Comparison of ENCODE assay signal across 28 cellular contexts in the genomic region with DNA sequence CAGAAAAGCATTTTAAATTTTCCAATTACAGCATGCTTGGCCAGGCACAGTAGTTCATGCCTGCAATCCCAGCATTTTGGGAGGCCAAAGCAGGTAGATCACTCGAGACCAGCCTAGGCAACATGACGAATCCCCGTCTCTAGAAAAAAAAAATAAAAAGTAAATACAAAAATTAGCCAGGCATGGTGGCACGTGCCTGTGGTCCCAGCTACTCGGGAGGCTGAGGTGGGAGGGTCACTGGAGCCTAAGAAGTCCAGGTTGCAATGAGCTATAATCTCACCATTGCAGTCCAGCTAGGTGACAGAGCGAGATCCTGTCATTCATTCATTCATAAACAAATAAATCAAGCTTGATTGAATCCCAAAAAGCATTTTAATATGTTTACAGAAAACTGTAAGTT.
DNase-seq lines count a peak whose midpoint lies in the region; ATAC-seq, FAIRE-seq and TF ChIP-seq lines count a peak whose summit lies in the region.
"Had no signal": no experiment of that assay in that cellular context is flagged by ENCODE, and none has a peak within 500 bp of the region (broad histone marks: within the 10 kb centered on the region; RNA-seq: fewer than 3 reads in every experiment).

No MANE protein-coding gene starts in this region.

- CTCF ChIA-PET in MCF 10A (lab: Yijun Ruan, JAX): no interaction called here
- CTCF ChIA-PET in activated CD8-positive, alpha-beta T cell treated with anti-CD3 and anti-CD28 coated beads for 36 hours (lab: Charles Lee): interaction anchor here (1.4 kb wide), 1 partner anchor 58 kb away, joined by 4 read pairs; no protein-coding TSS in a partner anchor

- no peak overlapping the region for H2BK120ac ChIP-seq in mesenchymal stem cell (ENCODE audit: low read depth, low read length)

- no peaks in the 10 kb centered on the region for H3K9me3 ChIP-seq in breast epithelium
- no peaks in the 10 kb centered on the region for H3K9me3 ChIP-seq in astrocyte (ENCODE audit: insufficient read depth, low read depth, low read length)
- H3K9me3 ChIP-seq in mesenchymal stem cell (ENCODE audit: control insufficient read depth, low read length): no peaks in the 10 kb centered on the region
- H3K9me3 ChIP-seq: lower lobe of right lung had no signal

- no peaks in the 10 kb centered on the region for H3K4me1 ChIP-seq in breast epithelium
- H3K4me1 ChIP-seq in astrocyte (ENCODE audit: insufficient read depth, low read length): peaks cover 21% of the 10 kb centered on the region
- peaks cover 13% of the 10 kb centered on the region for H3K4me1 ChIP-seq in mesenchymal stem cell (ENCODE audit: control insufficient read depth, insufficient read depth, low read depth, low read length)

- H3K4me3 ChIP-seq in breast epithelium: no peak overlapping the region
- H3K4me3 ChIP-seq in astrocyte (ENCODE audit: insufficient read depth, low read depth, low read length): no peak overlapping the region
- H3K4me3 ChIP-seq in mesenchymal stem cell (ENCODE audit: insufficient read depth in 1 of 2, low read depth in 1 of 2, low read length in 2 of 2): no peak overlapping the region
- H3K4me3 ChIP-seq: lower lobe of right lung had no signal

- H3K4me2 ChIP-seq in astrocyte (ENCODE audit: low read length) (peak overlapping the region; percentile 42), mesenchymal stem cell (ENCODE audit: low read length, poor library complexity, severe bottlenecking) (no peak overlapping the region)

- peak overlapping the region in 1 of 2 experiments; percentile 34 for H3K18ac ChIP-seq in mesenchymal stem cell (ENCODE audit: low read depth in 1 of 2, low read length in 2 of 2)

- no peaks in the 10 kb centered on the region for H3K27me3 ChIP-seq in breast epithelium
- H3K27me3 ChIP-seq in astrocyte (ENCODE audit: insufficient read depth, low read length): no peaks in the 10 kb centered on the region
- no peaks in the 10 kb centered on the region for H3K27me3 ChIP-seq in mesenchymal stem cell (ENCODE audit: control insufficient read depth in 1 of 2, insufficient read depth in 1 of 2, low read length in 2 of 2)
- H3K27me3 ChIP-seq: brain microvascular endothelial cell had no signal

- H3K27me3 Mint-ChIP-seq in MCF 10A (ENCODE audit: insufficient read depth, unreplicated experiment): no peaks in the 10 kb centered on the region
- H3K27me3 Mint-ChIP-seq in astrocyte (ENCODE audit: low read depth, unreplicated experiment): no peaks in the 10 kb centered on the region
- peaks cover 8% of the 10 kb centered on the region for H3K27me3 Mint-ChIP-seq in activated naive CD8-positive, alpha-beta T cell treated with anti-CD3 and anti-CD28 coated beads for 36 hours
- no peaks in the 10 kb centered on the region for H3K27me3 Mint-ChIP-seq in activated CD8-positive, alpha-beta T cell treated with anti-CD3 and anti-CD28 coated beads for 36 hours
- H3K27me3 Mint-ChIP-seq: activated CD8-positive, alpha-beta memory T cell treated with anti-CD3 and anti-CD28 coated beads, Interleukin-2, amount 10 ng/mL, durations not matched to agents 7 days and 5 days; stimulated activated naive B cell treated with anti-CD40 and anti-IgM and Interleukin-4, amounts not matched to agents 10 μg/mL and 1 μg/mL and 100 μg/mL, for 72 hours had no signal

- FAIRE-seq in astrocyte (lab: Jason Lieb, UNC): no peak

- H3K9me3 Mint-ChIP-seq in MCF 10A (ENCODE audit: unreplicated experiment) (no peaks in the 10 kb centered on the region), astrocyte (ENCODE audit: unreplicated experiment) (no peaks in the 10 kb centered on the region)
- no peaks in the 10 kb centered on the region for H3K9me3 Mint-ChIP-seq in activated naive CD8-positive, alpha-beta T cell treated with anti-CD3 and anti-CD28 coated beads for 36 hours
- H3K9me3 Mint-ChIP-seq in activated CD8-positive, alpha-beta T cell treated with anti-CD3 and anti-CD28 coated beads for 36 hours: no peaks in the 10 kb centered on the region
- H3K9me3 Mint-ChIP-seq: activated B cell treated with CpG ODN at 0.5 μM for 24 hours; CD4-positive, alpha-beta memory T cell; nephron progenitor cell; stimulated activated naive B cell treated with anti-CD40 and anti-IgM and Interleukin-4, amounts not matched to agents 10 μg/mL and 1 μg/mL and 100 μg/mL, for 72 hours had no signal

- no peak overlapping the region for H2BK12ac ChIP-seq in mesenchymal stem cell (ENCODE audit: low read length in 2 of 2)

- no peak overlapping the region for H2BK5ac ChIP-seq in mesenchymal stem cell (ENCODE audit: low read depth, low read length, poor library complexity, severe bottlenecking)

- H3K36me3 Mint-ChIP-seq in MCF 10A (ENCODE audit: insufficient read depth, unreplicated experiment) (peaks cover 21% of the 10 kb centered on the region), astrocyte (ENCODE audit: low read depth, unreplicated experiment) (no peaks in the 10 kb centered on the region)
- no peaks in the 10 kb centered on the region for H3K36me3 Mint-ChIP-seq in activated naive CD8-positive, alpha-beta T cell treated with anti-CD3 and anti-CD28 coated beads for 36 hours
- H3K36me3 Mint-ChIP-seq in activated CD8-positive, alpha-beta T cell treated with anti-CD3 and anti-CD28 coated beads for 36 hours (ENCODE audit: low read depth): no peaks in the 10 kb centered on the region
- H3K36me3 Mint-ChIP-seq: activated CD8-positive, alpha-beta memory T cell treated with anti-CD3 and anti-CD28 coated beads, Interleukin-2, amount 10 ng/mL, durations not matched to agents 7 days and 5 days; CD4-positive, alpha-beta memory T cell; stimulated activated naive B cell treated with anti-CD40 and anti-IgM and Interleukin-4, amounts not matched to agents 10 μg/mL and 1 μg/mL and 100 μg/mL, for 72 hours had no signal

- H3K79me1 ChIP-seq in mesenchymal stem cell (replicated peaks; ENCODE audit: low read length, poor library complexity, severe bottlenecking): peaks cover 8% of the 10 kb centered on the region

- H3K36me3 ChIP-seq in breast epithelium (no peaks in the 10 kb centered on the region), astrocyte (ENCODE audit: insufficient read depth, low read length) (no peaks in the 10 kb centered on the region), mesenchymal stem cell (ENCODE audit: control insufficient read depth in 1 of 2, insufficient read depth in 2 of 2, low read depth in 1 of 2, low read length in 2 of 2) (no peaks in the 10 kb centered on the region)
- H3K36me3 ChIP-seq: brain microvascular endothelial cell, lower lobe of right lung had no signal

- H2AFZ ChIP-seq in astrocyte (ENCODE audit: low read depth, low read length): no peak overlapping the region
- H2AFZ ChIP-seq in mesenchymal stem cell (ENCODE audit: low read depth, low read length): no peak overlapping the region

- H4K20me1 ChIP-seq in astrocyte (ENCODE audit: insufficient read depth, low read length): no peaks in the 10 kb centered on the region

- H3K9ac ChIP-seq in astrocyte (ENCODE audit: low read length): no peak overlapping the region
- no peak overlapping the region for H3K9ac ChIP-seq in mesenchymal stem cell (ENCODE audit: low read length)

- H4K91ac ChIP-seq in mesenchymal stem cell (ENCODE audit: low read length): peak overlapping the region; percentile 50

- ATAC-seq in GM19397 (IDR thresholded peaks at IDR 0.05; ENCODE audit: unreplicated experiment): no peak
- ATAC-seq in activated CD8-positive, alpha-beta T cell treated with anti-CD3 and anti-CD28 coated beads for 36 hours: no peak
- ATAC-seq: activated CD8-positive, alpha-beta memory T cell treated with anti-CD3 and anti-CD28 coated beads, Interleukin-2, amount 10 ng/mL, durations not matched to agents 7 days and 5 days; Right ventricle myocardium inferior; stimulated activated naive B cell treated with anti-CD40 and anti-IgM and Interleukin-4, amounts not matched to agents 10 μg/mL and 1 μg/mL and 100 μg/mL, for 72 hours had no signal

- peak overlapping the region; percentile 38 for H3K4me3 Mint-ChIP-seq in MCF 10A (ENCODE audit: unreplicated experiment)
- H3K4me3 Mint-ChIP-seq in astrocyte (ENCODE audit: unreplicated experiment): no peak overlapping the region
- no peak overlapping the region for H3K4me3 Mint-ChIP-seq in activated naive CD8-positive, alpha-beta T cell treated with anti-CD3 and anti-CD28 coated beads for 36 hours
- no peak overlapping the region for H3K4me3 Mint-ChIP-seq in activated CD8-positive, alpha-beta T cell treated with anti-CD3 and anti-CD28 coated beads for 36 hours
- H3K4me3 Mint-ChIP-seq: activated B cell treated with CpG ODN at 0.5 μM for 24 hours; activated CD8-positive, alpha-beta memory T cell treated with anti-CD3 and anti-CD28 coated beads, Interleukin-2, amount 10 ng/mL, durations not matched to agents 7 days and 5 days; CD4-positive, alpha-beta memory T cell; nephron progenitor cell; stimulated activated naive B cell treated with anti-CD40 and anti-IgM and Interleukin-4, amounts not matched to agents 10 μg/mL and 1 μg/mL and 100 μg/mL, for 72 hours had no signal

- no peak overlapping the region for H4K8ac ChIP-seq in mesenchymal stem cell (ENCODE audit: low read length)

- no peak overlapping the region for H3K23ac ChIP-seq in mesenchymal stem cell (ENCODE audit: low read length in 2 of 2)

- BruUV-seq in MCF 10A (replicated peaks; lab: Mats Ljungman, UMichigan): no TSS peak

- WGBS in mesenchymal stem cell: 94% methylated on average over 5 of the region's 6 CpGs

- TF ChIP-seq CTCF in MCF 10A (IDR thresholded peaks at IDR 0.05; ENCODE audit: unreplicated experiment): no peak
- no peak for TF ChIP-seq CTCF in breast epithelium (IDR thresholded peaks at IDR 0.05)
- no peak for TF ChIP-seq CTCF in astrocyte (IDR thresholded peaks at IDR 0.05; ENCODE audit: insufficient read depth, low read depth, low read length)
- TF ChIP-seq CTCF in activated CD8-positive, alpha-beta T cell treated with anti-CD3 and anti-CD28 coated beads for 36 hours (IDR thresholded peaks at IDR 0.05): no peak

- DNase-seq in MCF 10A (ENCODE audit: unreplicated experiment) (no peak), breast epithelium (ENCODE audit: low spot score in 2 of 2) (no peak), astrocyte (ENCODE audit: low read depth) (no peak), mesenchymal stem cell (no peak), NCI-H526 (lab: John Stamatoyannopoulos, UW) (no peak)
- DNase-seq in activated naive CD8-positive, alpha-beta T cell treated with anti-CD3 and anti-CD28 coated beads for 36 hours: no peak
- DNase-seq in activated CD8-positive, alpha-beta T cell treated with anti-CD3 and anti-CD28 coated beads for 36 hours: no peak
- DNase-seq: activated B cell treated with CpG ODN at 0.5 μM for 24 hours; activated CD4-positive, alpha-beta T cell treated with anti-CD3 and anti-CD28 coated beads, Interleukin-2, amount 50 U/mL, for 1 hour; activated CD8-positive, alpha-beta memory T cell treated with anti-CD3 and anti-CD28 coated beads, Interleukin-2, amount 10 ng/mL, durations not matched to agents 7 days and 5 days; activated T-cell treated with anti-CD3 and anti-CD28 coated beads, Interleukin-2, amount 50 U/mL, for 48 hours; AML-193; CD4-positive, alpha-beta memory T cell; DMS153; islet precursor cell; KG1; lower lobe of right lung; NCI-H1436; NCI-H82; nephron progenitor cell; right cardiac atrium; stimulated activated CD4-positive, alpha-beta T cell treated with anti-CD3 and anti-CD28 coated beads, Interleukin-12 subunit alpha, Interleukin-12 subunit beta, amount 100 ng/mL, for 4 hours; stimulated activated CD4-positive, alpha-beta T cell treated with anti-CD3 and anti-CD28 coated beads, Interleukin-4, amount 100 ng/mL, for 4 hours; stimulated activated naive B cell treated with anti-CD40 and anti-IgM and Interleukin-4, amounts not matched to agents 10 μg/mL and 1 μg/mL and 100 μg/mL, for 72 hours; T-helper 9 cell had no signal

- H3K27ac Mint-ChIP-seq in MCF 10A (ENCODE audit: low read depth, unreplicated experiment): peak overlapping the region; percentile 88
- no peak overlapping the region for H3K27ac Mint-ChIP-seq in astrocyte (ENCODE audit: unreplicated experiment)
- H3K27ac Mint-ChIP-seq in activated naive CD8-positive, alpha-beta T cell treated with anti-CD3 and anti-CD28 coated beads for 36 hours: no peak overlapping the region
- no peak overlapping the region for H3K27ac Mint-ChIP-seq in activated CD8-positive, alpha-beta T cell treated with anti-CD3 and anti-CD28 coated beads for 36 hours
- H3K27ac Mint-ChIP-seq: activated B cell treated with CpG ODN at 0.5 μM for 24 hours; activated CD8-positive, alpha-beta memory T cell treated with anti-CD3 and anti-CD28 coated beads, Interleukin-2, amount 10 ng/mL, durations not matched to agents 7 days and 5 days; CD4-positive, alpha-beta memory T cell; nephron progenitor cell; stimulated activated naive B cell treated with anti-CD40 and anti-IgM and Interleukin-4, amounts not matched to agents 10 μg/mL and 1 μg/mL and 100 μg/mL, for 72 hours had no signal

- POLR2A ChIA-PET in MCF 10A (lab: Yijun Ruan, JAX): interaction anchor here (0.7 to 1.2 kb wide), 3 partner anchors 12 to 42 kb away, joined by 3 to 4 read pairs (median 3); no protein-coding TSS in a partner anchor
- POLR2A ChIA-PET in activated CD8-positive, alpha-beta T cell treated with anti-CD3 and anti-CD28 coated beads for 36 hours (lab: Charles Lee): no interaction called here

- H2BK15ac ChIP-seq in mesenchymal stem cell (ENCODE audit: low read depth, poor library complexity, severe bottlenecking): no peak overlapping the region

- no peak overlapping the region for H2AK5ac ChIP-seq in mesenchymal stem cell (ENCODE audit: low read length, severe bottlenecking)

- H3K4me1 Mint-ChIP-seq in MCF 10A (ENCODE audit: insufficient read depth, unreplicated experiment): peaks cover 39% of the 10 kb centered on the region
- peaks cover 44% of the 10 kb centered on the region for H3K4me1 Mint-ChIP-seq in astrocyte (ENCODE audit: low read depth, unreplicated experiment)
- no peaks in the 10 kb centered on the region for H3K4me1 Mint-ChIP-seq in activated naive CD8-positive, alpha-beta T cell treated with anti-CD3 and anti-CD28 coated beads for 36 hours
- no peaks in the 10 kb centered on the region for H3K4me1 Mint-ChIP-seq in activated CD8-positive, alpha-beta T cell treated with anti-CD3 and anti-CD28 coated beads for 36 hours (ENCODE audit: low read depth)
- H3K4me1 Mint-ChIP-seq: activated B cell treated with CpG ODN at 0.5 μM for 24 hours; activated CD8-positive, alpha-beta memory T cell treated with anti-CD3 and anti-CD28 coated beads, Interleukin-2, amount 10 ng/mL, durations not matched to agents 7 days and 5 days; CD4-positive, alpha-beta memory T cell; stimulated activated naive B cell treated with anti-CD40 and anti-IgM and Interleukin-4, amounts not matched to agents 10 μg/mL and 1 μg/mL and 100 μg/mL, for 72 hours had no signal

- no peaks in the 10 kb centered on the region for H3K79me2 ChIP-seq in astrocyte (ENCODE audit: insufficient read depth, low read length)

- H3K27ac ChIP-seq in breast epithelium: no peak overlapping the region
- H3K27ac ChIP-seq in astrocyte (ENCODE audit: low read depth, low read length): peak overlapping the region; percentile 29
- H3K27ac ChIP-seq in mesenchymal stem cell (ENCODE audit: low read length, poor library complexity, severe bottlenecking): peak overlapping the region; percentile 8
- H3K27ac ChIP-seq: brain microvascular endothelial cell, lower lobe of right lung had no signal

- intact Hi-C loops in MCF 10A (cut with micrococcal nuclease): loop anchor here (5.0 kb wide), 2 partner anchors 53 to 57 kb away; no protein-coding TSS in a partner anchor
- intact Hi-C loops in breast epithelium (cut with DNase I; ENCODE audit: low total_unique reads): loop anchor here (5.0 kb wide), 1 partner anchor 263 kb away; no protein-coding TSS in a partner anchor
- intact Hi-C loops in activated CD8-positive, alpha-beta T cell treated with anti-CD3 and anti-CD28 coated beads for 36 hours (cut with micrococcal nuclease): no loop called here

- no peak overlapping the region for H3K14ac ChIP-seq in mesenchymal stem cell (ENCODE audit: low read length in 2 of 2)

- H3K4ac ChIP-seq in mesenchymal stem cell (ENCODE audit: low read depth in 1 of 2, low read length in 2 of 2): no peak overlapping the region

- no peak for TF ChIP-seq POLR2A in breast epithelium (IDR thresholded peaks at IDR 0.05)

Comparison
In these comparisons a context has a peak if more than half of its experiments do, and no peak if none do; other contexts are left out.
1. H3K27ac ChIP-seq: peak in astrocyte (single experiment) and mesenchymal stem cell (single experiment); none in breast epithelium (0 of 2).